17 cellular contexts compared by ENCODE assay signal in the genomic region with DNA sequence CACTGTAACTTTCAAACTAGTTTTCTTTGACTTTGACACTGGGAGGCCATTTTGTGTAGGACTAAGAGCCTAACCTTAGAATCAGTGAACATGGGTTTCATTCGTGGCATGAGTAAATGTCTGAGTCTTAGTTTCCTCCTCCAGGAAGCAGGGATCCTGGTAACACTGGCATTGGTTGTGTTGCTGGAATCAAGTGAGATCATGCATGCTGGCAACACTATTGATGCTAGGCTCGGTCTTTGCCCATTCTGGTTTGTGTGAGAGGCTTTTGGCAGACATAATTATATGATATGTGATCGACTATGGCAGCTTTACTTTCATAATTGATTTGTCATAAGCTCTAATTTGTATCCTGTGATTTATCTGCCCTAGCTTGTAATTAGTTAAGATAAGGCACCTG. TPM values are rescaled to one million over a fixed set of nuclear protein-coding genes. Genes with fewer than 3 reads are reported as not detected.
DNase-seq lines count a peak whose midpoint lies in the region; ATAC-seq and TF ChIP-seq lines count a peak whose summit lies in the region.
"Had no signal": no experiment of that assay in that cellular context is flagged by ENCODE, and none has a peak within 500 bp of the region (broad histone marks: within the 10 kb centered on the region; RNA-seq: fewer than 3 reads in every experiment).

No MANE protein-coding gene starts in this region.

- no peaks in the 10 kb centered on the region for H3K4me1 ChIP-seq in esophagus squamous epithelium
- H3K4me1 ChIP-seq: colonic mucosa, parathyroid adenoma, Peyer's patch had no signal

- 48 to 58% methylated on average over 3 of the region's 3 CpGs for WGBS in esophagus squamous epithelium, 2 donors

- intact Hi-C loops in esophagus squamous epithelium (cut with DNase I), result no loop called here

- TF ChIP-seq CTCF in AG09319 (IDR thresholded peaks at IDR 0.05; ENCODE audit: low read depth, low read length), result no peak
- no peak for TF ChIP-seq CTCF in epithelial cell of esophagus (IDR thresholded peaks at IDR 0.05; ENCODE audit: insufficient read depth, low read depth, low read length, missing control alignments)
- TF ChIP-seq CTCF in esophagus squamous epithelium (IDR thresholded peaks at IDR 0.05), result no peak

- H3K27ac ChIP-seq in esophagus squamous epithelium, result no peak overlapping the region
- H3K27ac ChIP-seq: colonic mucosa, parathyroid adenoma, Peyer's patch had no signal

- no peaks in the 10 kb centered on the region for H3K27me3 ChIP-seq in esophagus squamous epithelium
- H3K27me3 ChIP-seq: colonic mucosa, Peyer's patch had no signal

- H3K4me3 ChIP-seq in epithelial cell of esophagus (ENCODE audit: low read length) (no peak overlapping the region), esophagus squamous epithelium (no peak overlapping the region)
- H3K4me3 ChIP-seq: colonic mucosa, Peyer's patch had no signal

- TF ChIP-seq POLR2A in esophagus squamous epithelium (IDR thresholded peaks at IDR 0.05), result no peak

- H3K36me3 ChIP-seq in esophagus squamous epithelium, result no peaks in the 10 kb centered on the region
- H3K36me3 ChIP-seq: colonic mucosa, Peyer's patch had no signal

- H3K9me3 ChIP-seq in esophagus squamous epithelium, result no peaks in the 10 kb centered on the region
- H3K9me3 ChIP-seq: colonic mucosa, Peyer's patch had no signal

- ATAC-seq in GM19463 (IDR thresholded peaks at IDR 0.05; ENCODE audit: unreplicated experiment) (no peak), HG03045 (IDR thresholded peaks at IDR 0.05; ENCODE audit: unreplicated experiment) (no peak), HG02571 (IDR thresholded peaks at IDR 0.05; ENCODE audit: unreplicated experiment) (no peak)
- ATAC-seq: CD8-positive, alpha-beta T cell; HepG2 had no signal

- DNase-seq in AG09319 (ENCODE audit: extremely low read depth, low read depth) (peak; percentile 56), HT-29 (ENCODE audit: low spot score) (peak; percentile 13), NCI-H2107 (lab: John Stamatoyannopoulos, UW) (peak; percentile 34), epithelial cell of esophagus (ENCODE audit: low read depth) (peak; percentile 18), esophagus squamous epithelium (lab: John Stamatoyannopoulos, UW) (no peak)
- DNase-seq: activated CD4-positive, alpha-beta T cell treated with anti-CD3 and anti-CD28 coated beads, Interleukin-2, amount 50 U/mL, for 48 hours; activated T-cell treated with anti-CD3 and anti-CD28 coated beads, Interleukin-2, amount 50 U/mL, for 24 hours; CD8-positive, alpha-beta T cell; colonic mucosa; NCI-H526 treated with DMSO at 0.1 percent for 48 hours; Peyer's patch; stimulated activated CD4-positive, alpha-beta T cell treated with anti-CD3 and anti-CD28 coated beads, Interleukin-2, amount 100 ng/mL, for 48 hours had no signal

RNA-seq across cellular contexts. Expression of a gene that starts 12.4 kb away (rescaled TPM):
- total RNA-seq in HT-29 (2014; rRNA removed; shearing (Covaris generic)), result 0.13 TPM in 1 of 2 replicates, not detected in the other
- 1 to 10 TPM in 2 of 4 donors, not detected in 2; 1.1 to 9.2 TPM for total RNA-seq in esophagus squamous epithelium
- total RNA-seq: CD8-positive, alpha-beta T cell; colonic mucosa; Peyer's patch had no signal
